8 cellular contexts compared by ENCODE assay signal in genomic region chr17:2303278-2304188, GRCh38. TPM values are rescaled to one million over a fixed set of nuclear protein-coding genes. Genes with fewer than 3 reads are reported as not detected.
A peak's percentile ranks its signal among the peaks of the same experiment; 100 is the strongest.
DNase-seq lines count a peak whose midpoint lies in the region; ATAC-seq lines count a peak whose summit lies in the region.

SMG6 (minus strand) TSS chr17:2303785; CDS start chr17:2303720, 65 bp downstream.
SRR (plus strand) TSS chr17:2303950; CDS start chr17:2315561, 11,611 bp downstream.

- intact Hi-C loops in CD4-positive, alpha-beta memory T cell (cut with micrococcal nuclease): loop anchor here (1.0 to 5.0 kb wide), 8 partner anchors 33 to 587 kb away; partner anchors contain the start of genes CLUH, MNT and TSR1

- peak; percentile 93 to 94 (median 93) for DNase-seq in CD4-positive, alpha-beta memory T cell
- DNase-seq in NK-92 treated with Interleukin-12 subunit alpha and Interleukin-12 subunit beta, amount 100 ng/mL, for 24 hours (lab: John Stamatoyannopoulos, UW): peak; percentile 73
- DNase-seq in activated CD8-positive, alpha-beta memory T cell treated with anti-CD3 and anti-CD28 coated beads for 4 hours (ENCODE audit: low read depth in 2 of 2): peak; percentile 90
- peak; percentile 93 to 94 (median 93) for DNase-seq in effector memory CD4-positive, alpha-beta T cell
- peak; percentile 92 for DNase-seq in medulla oblongata (ENCODE audit: extremely low spot score)
- peak; percentile 90 for DNase-seq in stimulated activated CD8-positive, alpha-beta memory T cell treated with anti-CD3 and anti-CD28 coated beads, Interleukin-12 subunit alpha, Interleukin-12 subunit beta, amount 100 ng/mL, for 1 hour (ENCODE audit: low read depth)

- H3K36me3 Mint-ChIP-seq in CD4-positive, alpha-beta memory T cell: peaks cover 14 to 27% of the 10 kb centered on the region in 2 donors

- ATAC-seq in GM19397 (IDR thresholded peaks at IDR 0.05; ENCODE audit: unreplicated experiment): peak; percentile 86
- ATAC-seq in HG03565 (IDR thresholded peaks at IDR 0.05; ENCODE audit: unreplicated experiment): peak; percentile 68

- peak within 1 kb of the TSS; percentile 88 for H3K27ac ChIP-seq in CD4-positive, alpha-beta memory T cell (ENCODE audit: low read depth, low read length)
- H3K27ac ChIP-seq in effector memory CD4-positive, alpha-beta T cell (ENCODE audit: insufficient read depth, low read length, poor library complexity, severe bottlenecking): peak within 1 kb of the TSS; percentile 90

- H3K36me3 ChIP-seq in CD4-positive, alpha-beta memory T cell (ENCODE audit: insufficient read depth, low read length): peaks cover 18% of the 10 kb centered on the region
- peaks cover 21% of the 10 kb centered on the region for H3K36me3 ChIP-seq in effector memory CD4-positive, alpha-beta T cell (ENCODE audit: control insufficient read depth, insufficient read depth, low read length)

- CTCF ChIA-PET in CD4-positive, alpha-beta memory T cell (lab: Charles Lee; ENCODE audit: partially characterized antibody): interaction anchor here (1.0 to 2.4 kb wide), 7 partner anchors 11 to 248 kb away, joined by 3 to 11 read pairs (median 5); partner anchors contain the start of genes HIC1 and TSR1

- H3K4me1 ChIP-seq in CD4-positive, alpha-beta memory T cell (ENCODE audit: insufficient read depth, low read length): peaks cover 26% of the 10 kb centered on the region
- H3K4me1 ChIP-seq in effector memory CD4-positive, alpha-beta T cell (ENCODE audit: control insufficient read depth, insufficient read depth, low read length, poor library complexity, severe bottlenecking): peaks cover 5% of the 10 kb centered on the region

- no peaks in the 10 kb centered on the region for H3K27me3 Mint-ChIP-seq in CD4-positive, alpha-beta memory T cell

- H3K4me3 Mint-ChIP-seq in CD4-positive, alpha-beta memory T cell: peak within 1 kb of the TSS; percentile 92 to 95 (median 93)

- H3K9me3 ChIP-seq in CD4-positive, alpha-beta memory T cell (ENCODE audit: control insufficient read depth in 1 of 2, low read length in 2 of 2): no peaks in the 10 kb centered on the region
- no peaks in the 10 kb centered on the region for H3K9me3 ChIP-seq in effector memory CD4-positive, alpha-beta T cell (ENCODE audit: control insufficient read depth, low read length)

- POLR2A ChIA-PET in CD4-positive, alpha-beta memory T cell (lab: Charles Lee; ENCODE audit: partially characterized antibody): interaction anchor here (0.8 to 4.0 kb wide), 21 partner anchors 12 to 249 kb away, joined by 3 to 34 read pairs (median 4); partner anchors contain the start of genes HIC1, METTL16, MNT and SGSM2

- H3K4me1 Mint-ChIP-seq in CD4-positive, alpha-beta memory T cell: peaks cover 24 to 59% (median 41%) of the 10 kb centered on the region in 4 donors

- H3K9me3 Mint-ChIP-seq in CD4-positive, alpha-beta memory T cell: no peaks in the 10 kb centered on the region

- H3K27me3 ChIP-seq in CD4-positive, alpha-beta memory T cell (ENCODE audit: insufficient read depth, low read length): no peaks in the 10 kb centered on the region
- no peaks in the 10 kb centered on the region for H3K27me3 ChIP-seq in effector memory CD4-positive, alpha-beta T cell (replicated peaks; ENCODE audit: control insufficient read depth, insufficient read depth, low read length, poor library complexity, severe bottlenecking)

- peak within 1 kb of the TSS; percentile 90 to 93 (median 91) for H3K27ac Mint-ChIP-seq in CD4-positive, alpha-beta memory T cell

- peak within 1 kb of the TSS; percentile 84 to 94 for H3K4me3 ChIP-seq in CD4-positive, alpha-beta memory T cell (ENCODE audit: low read length in 2 of 2)
- peak within 1 kb of the TSS; percentile 100 for H3K4me3 ChIP-seq in effector memory CD4-positive, alpha-beta T cell (ENCODE audit: insufficient read depth, low read depth, low read length, poor library complexity, severe bottlenecking)

RNA-seq across cellular contexts. Expression of gene SMG6, which starts in this region (rescaled TPM):
- 10 to 100 TPM; 51.1 to 58.5 TPM for total RNA-seq in CD4-positive, alpha-beta memory T cell
- polyA plus RNA-seq in CD4-positive, alpha-beta memory T cell: 10 to 100 TPM in 1 of 2 donors, 1 to 10 TPM in 1; 3.8 to 10.2 TPM

RNA-seq across cellular contexts. Expression of gene SRR, which starts in this region (rescaled TPM):
- 10 to 100 TPM in 1 of 2 experiments, 1 to 10 TPM in 1; 6.9 to 13.1 TPM for total RNA-seq in CD4-positive, alpha-beta memory T cell
- polyA plus RNA-seq in CD4-positive, alpha-beta memory T cell: 1 to 10 TPM; 5.6 to 6.7 TPM

Comparison
In these comparisons a context has a peak if more than half of its experiments do, and no peak if none do; other contexts are left out.
1. Peak in every context shown above with its lines: DNase-seq, ATAC-seq, H3K4me3 ChIP-seq and H3K27ac ChIP-seq.